In genomic region chr9:118325757-118326156, GRCh38 we compare ENCODE assay signal across 9 cellular contexts.
"Had no signal": no experiment of that assay in that cellular context is flagged by ENCODE, and none has a peak within 500 bp of the region (broad histone marks: within the 10 kb centered on the region; RNA-seq: fewer than 3 reads in every experiment).

No MANE protein-coding gene starts in this region.

- H3K4me1 Mint-ChIP-seq: IgD-negative memory B cell had no signal

- H3K4me2 ChIP-seq: KMS-11 had no signal

- H3K36me3 Mint-ChIP-seq: IgD-negative memory B cell had no signal

- H3K9me3 Mint-ChIP-seq: H9 had no signal

- H3K27me3 Mint-ChIP-seq: IgD-negative memory B cell had no signal

- H3K9ac ChIP-seq: GM23248, KMS-11 had no signal

- ATAC-seq: HepG2 had no signal

- H3K27ac ChIP-seq: GM23248, HL-60, KMS-11 had no signal

- DNase-seq: GM23248, GOT3, H9, HCEC 1CT, KBM-7 had no signal

- H3K27ac Mint-ChIP-seq: IgD-negative memory B cell had no signal

- FAIRE-seq: HepG2 had no signal

- H3K4me3 Mint-ChIP-seq: H9, IgD-negative memory B cell had no signal

- H3K4me3 ChIP-seq: GM23248 had no signal

- H2AFZ ChIP-seq: GM23248 had no signal
